ENCODE assay signal across 8 cellular contexts in the genomic region with DNA sequence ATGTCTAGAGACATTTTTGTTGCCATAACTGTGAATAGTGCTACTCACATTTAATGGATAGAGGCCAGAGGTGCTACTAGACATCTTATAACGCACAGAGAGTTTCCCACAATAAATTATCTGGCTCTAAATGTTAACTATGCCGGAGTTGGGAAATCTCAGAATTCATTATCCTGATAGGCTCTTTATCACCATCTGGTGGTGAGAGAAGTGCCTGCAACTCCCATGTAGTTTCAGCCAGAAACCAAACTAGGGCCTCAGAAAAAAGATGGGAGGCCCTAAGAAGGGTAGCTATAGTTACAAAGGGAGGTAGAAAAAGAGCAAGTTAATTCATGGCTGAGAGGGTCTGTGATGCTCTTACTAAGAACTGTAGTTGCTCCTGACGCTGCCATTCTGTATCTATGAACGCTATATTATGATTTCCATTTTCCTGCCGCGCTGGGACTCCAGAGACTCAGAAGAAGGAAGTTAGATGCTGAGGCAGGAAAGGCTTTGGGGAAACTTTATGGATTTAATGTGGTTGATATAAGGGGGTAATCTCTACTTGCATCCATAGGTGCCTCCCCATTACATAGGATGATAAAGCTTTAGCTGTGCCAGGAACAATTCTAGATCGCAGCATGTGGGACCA. TPM values are rescaled to one million over a fixed set of nuclear protein-coding genes. Genes with fewer than 3 reads are reported as not detected.
DNase-seq lines count a peak whose midpoint lies in the region; ATAC-seq and TF ChIP-seq lines count a peak whose summit lies in the region.

No MANE protein-coding gene starts in this region.

- H3K9ac ChIP-seq in SK-N-SH = no peak overlapping the region

- TF ChIP-seq CTCF in SK-N-SH (IDR thresholded peaks at IDR 0.05) (peak; percentile 93), breast epithelium (IDR thresholded peaks at IDR 0.05) (peak; percentile 60 to 75 (median 71))

- no peak overlapping the region for H3K27ac ChIP-seq in SK-N-SH (ENCODE audit: low read depth in 2 of 2, low read length in 1 of 2)
- no peak overlapping the region for H3K27ac ChIP-seq in breast epithelium

- intact Hi-C loops in breast epithelium (cut with DNase I; ENCODE audit: low total_unique reads) = no loop called here

- CTCF ChIA-PET in SK-N-SH (lab: Yijun Ruan, JAX) = interaction anchor here (0.6 to 5.6 kb wide), 41 partner anchors 9 to 351 kb away, joined by 3 to 52 read pairs (median 4); partner anchors contain the start of genes APBB1, MRPL17 and OR2AG1

- H4K20me1 ChIP-seq in SK-N-SH (ENCODE audit: insufficient read depth) = no peaks in the 10 kb centered on the region

- DNase-seq in A172 (ENCODE audit: low spot score) = peak; percentile 64
- peak; percentile 67 for DNase-seq in G401 (ENCODE audit: low spot score)
- DNase-seq in HT1080 (ENCODE audit: low read depth) = peak; percentile 37
- peak; percentile 47 for DNase-seq in SK-N-SH
- no peak for DNase-seq in breast epithelium (ENCODE audit: low spot score in 2 of 2)
- DNase-seq in iris pigment epithelial cell (ENCODE audit: low read depth) = peak; percentile 52
- DNase-seq in stimulated activated CD4-positive, alpha-beta T cell treated with anti-CD3 and anti-CD28 coated beads, Interleukin-4, amount 100 ng/mL, for 24 hours = peak; percentile 52

- ATAC-seq in GM18517 (IDR thresholded peaks at IDR 0.05; ENCODE audit: unreplicated experiment) = no peak

- H3K4me1 ChIP-seq in SK-N-SH (ENCODE audit: control insufficient read depth in 1 of 2, insufficient read depth in 2 of 2, low read depth in 1 of 2, low read length in 1 of 2) (0 out of 4 replicates have a peak, but pooled peaks cover 0 to 2% of the 10 kb centered on the region in 2 experiments), breast epithelium (no peaks in the 10 kb centered on the region)

- H3K27me3 ChIP-seq in SK-N-SH (ENCODE audit: insufficient read depth) (no peaks in the 10 kb centered on the region; the same call in 1 of the 2 replicates), breast epithelium (no peaks in the 10 kb centered on the region)

- 48% methylated on average over 7 of the region's 7 CpGs for WGBS in SK-N-SH (ENCODE audit: low lambda C conversion rate)

- H3K9me3 ChIP-seq in SK-N-SH (no peaks in the 10 kb centered on the region), breast epithelium (no peaks in the 10 kb centered on the region)

- H3K9me2 ChIP-seq in SK-N-SH = no peaks in the 10 kb centered on the region

- H3K4me2 ChIP-seq in SK-N-SH = no peak overlapping the region

- TF ChIP-seq POLR2A in breast epithelium (IDR thresholded peaks at IDR 0.05) = no peak

- peak; percentile 79 for TF ChIP-seq RAD21 in SK-N-SH (IDR thresholded peaks at IDR 0.05; ENCODE audit: low read length)

- peak overlapping the region; percentile 79; the same call in 1 of the 2 replicates for H2AFZ ChIP-seq in SK-N-SH (ENCODE audit: low read depth)

- POLR2A ChIA-PET in SK-N-SH (lab: Yijun Ruan, JAX) = interaction anchor here (1.0 kb wide), 1 partner anchor 94 kb away, joined by 3 read pairs; the partner anchor contains the start of gene TAF10

- no peaks in the 10 kb centered on the region for H3K79me2 ChIP-seq in SK-N-SH (ENCODE audit: insufficient read depth)

- H3K36me3 ChIP-seq in SK-N-SH (replicated peaks in 1 of 2; ENCODE audit: control insufficient read depth in 1 of 2, insufficient read depth in 2 of 2, low read length in 1 of 2) = no peaks in the 10 kb centered on the region
- H3K36me3 ChIP-seq in breast epithelium = no peaks in the 10 kb centered on the region

- no peaks in the 10 kb centered on the region for H3F3A ChIP-seq in SK-N-SH (replicated peaks; ENCODE audit: insufficient read depth)

- H3K4me3 ChIP-seq in SK-N-SH (ENCODE audit: low read depth in 2 of 2, low read length in 1 of 2) = no peak overlapping the region; a peak in 1 of 4 replicates
- no peak overlapping the region for H3K4me3 ChIP-seq in breast epithelium

- in situ Hi-C loops in G401 (cut with HindIII; ENCODE audit: low sequenced_read_pairs) = no loop called here

- no peak for TF ChIP-seq EP300 in SK-N-SH (IDR thresholded peaks at IDR 0.05; ENCODE audit: borderline replicate concordance in 1 of 2, low read depth in 1 of 2, low read length in 1 of 2)

TF ChIP-seq in SK-N-SH, 30 proteins besides CTCF, POLR2A, EP300 and RAD21:
- TF ChIP-seq ELF1 (IDR thresholded peaks at IDR 0.05) = no peak
- TF ChIP-seq GATA2 (CRISPR knock-in tag; IDR thresholded peaks at IDR 0.05) = no peak
- TF ChIP-seq SIN3A (IDR thresholded peaks at IDR 0.05; ENCODE audit: borderline replicate concordance, low read depth, low read length) = no peak
- TF ChIP-seq SMC3 (IDR thresholded peaks at IDR 0.05; ENCODE audit: low read depth, low read length) = peak; percentile 73

RNA-seq across cellular contexts. Expression of gene MRPL17, which starts 22.9 kb away (rescaled TPM):
- total RNA-seq in A172 (2014; rRNA removed; shearing (Covaris generic)) = 121 and 417 TPM in 2 replicates
- total RNA-seq in G401 (2014; rRNA removed; shearing (Covaris generic)) = 35.2 and 49.7 TPM in 2 replicates
- 93.0 and 140 TPM in 2 replicates for total RNA-seq in HT1080 (2014; rRNA removed; shearing (Covaris generic))
- polyA plus RNA-seq in HT1080 (2015; cell fraction: cytosol; rRNA removed) = 70.6 and 127 TPM in 2 replicates
- polyA plus RNA-seq in HT1080 (2015; cell fraction: nucleus; rRNA removed) = 33.9 and 43.2 TPM in 2 replicates
- polyA plus RNA-seq in SK-N-SH (2012; rRNA removed) = 88.3 and 88.6 TPM in 2 replicates
- polyA plus RNA-seq in SK-N-SH (2012; cell fraction: cytosol; rRNA removed) = 77.8 and 86.6 TPM in 2 replicates
- 48.0 and 55.8 TPM in 2 replicates for polyA plus RNA-seq in SK-N-SH (2012; cell fraction: nucleus; rRNA removed)
- 10 to 100 TPM; 16.8 to 25.2 (median 18.9) TPM for total RNA-seq in breast epithelium

RNA-seq across cellular contexts. Expression of gene DCHS1, which starts 50.4 kb away (rescaled TPM):
- 2.3 and 3.8 TPM in 2 replicates for total RNA-seq in A172 (2014; rRNA removed; shearing (Covaris generic))
- total RNA-seq in G401 (2014; rRNA removed; shearing (Covaris generic)) = 0.17 and 0.25 TPM in 2 replicates
- total RNA-seq in HT1080 (2014; rRNA removed; shearing (Covaris generic)) = 0.57 and 0.66 TPM in 2 replicates
- 0.28 and 0.34 TPM in 2 replicates for polyA plus RNA-seq in HT1080 (2015; cell fraction: cytosol; rRNA removed)
- polyA plus RNA-seq in HT1080 (2015; cell fraction: nucleus; rRNA removed) = 1.1 and 1.2 TPM in 2 replicates
- 3.0 and 5.7 TPM in 2 replicates for polyA plus RNA-seq in SK-N-SH (2012; rRNA removed)
- 1.0 and 2.3 TPM in 2 replicates for polyA plus RNA-seq in SK-N-SH (2012; cell fraction: cytosol; rRNA removed)
- polyA plus RNA-seq in SK-N-SH (2012; cell fraction: nucleus; rRNA removed) = 8.8 and 12.0 TPM in 2 replicates
- total RNA-seq in breast epithelium = 10 to 100 TPM in 2 of 3 donors, 1 to 10 TPM in 1; 7.2 to 18.0 (median 13.8) TPM

Comparison
In these comparisons a context has a peak if more than half of its experiments do, and no peak if none do; other contexts are left out.
1. DNase-seq: peak in A172 (single experiment), G401 (single experiment), HT1080 (single experiment), SK-N-SH (single experiment), iris pigment epithelial cell (single experiment) and stimulated activated CD4-positive, alpha-beta T cell treated with anti-CD3 and anti-CD28 coated beads, Interleukin-4, amount 100 ng/mL, for 24 hours (single experiment); none in breast epithelium (0 of 2).